In genomic region chr3:65955792-65956477, GRCh38 we compare ENCODE assay signal across 12 cellular contexts.
DNase-seq lines count a peak whose midpoint lies in the region; ATAC-seq, FAIRE-seq and TF ChIP-seq lines count a peak whose summit lies in the region.
"Had no signal": no experiment of that assay in that cellular context is flagged by ENCODE, and none has a peak within 500 bp of the region (broad histone marks: within the 10 kb centered on the region; RNA-seq: fewer than 3 reads in every experiment).

No MANE protein-coding gene starts in this region.

- H3K4me1 Mint-ChIP-seq in MCF 10A (ENCODE audit: insufficient read depth, unreplicated experiment) (peaks cover 6% of the 10 kb centered on the region), astrocyte (ENCODE audit: low read depth, unreplicated experiment) (peaks cover 51% of the 10 kb centered on the region)

- no peak overlapping the region for H2AFZ ChIP-seq in astrocyte (ENCODE audit: low read depth, low read length)

- H3K9me3 ChIP-seq in breast epithelium = no peaks in the 10 kb centered on the region
- no peaks in the 10 kb centered on the region for H3K9me3 ChIP-seq in astrocyte (ENCODE audit: insufficient read depth, low read depth, low read length)
- H3K9me3 ChIP-seq in upper lobe of left lung = no peaks in the 10 kb centered on the region

- POLR2A ChIA-PET in MCF 10A (lab: Yijun Ruan, JAX) = interaction anchor here (0.6 kb wide), 2 partner anchors 15 to 110 kb away, joined by 3 read pairs; no protein-coding TSS in a partner anchor

- peak overlapping the region; percentile 78 for H3K4me2 ChIP-seq in astrocyte (ENCODE audit: low read length)

- TF ChIP-seq EP300 in upper lobe of left lung (IDR thresholded peaks at IDR 0.05) = no peak

- WGBS in upper lobe of left lung, 2 donors = 42 to 61% methylated on average over 10 of the region's 10 CpGs

- peak overlapping the region in 1 of 2 donors; percentile 95 for H3K27ac ChIP-seq in breast epithelium
- peak overlapping the region; percentile 75 for H3K27ac ChIP-seq in astrocyte (ENCODE audit: low read depth, low read length)
- peak overlapping the region; percentile 83 to 88 (median 84) for H3K27ac ChIP-seq in upper lobe of left lung

- H3K4me3 ChIP-seq in breast epithelium (no peak overlapping the region), astrocyte (ENCODE audit: insufficient read depth, low read depth, low read length) (peak overlapping the region; percentile 40), upper lobe of left lung (no peak overlapping the region)

- FAIRE-seq in astrocyte (lab: Jason Lieb, UNC) = peak; percentile 86
- FAIRE-seq: urothelium cell line had no signal

- TF ChIP-seq CTCF in MCF 10A (IDR thresholded peaks at IDR 0.05; ENCODE audit: unreplicated experiment) (no peak), breast epithelium (IDR thresholded peaks at IDR 0.05) (no peak), astrocyte (IDR thresholded peaks at IDR 0.05; ENCODE audit: insufficient read depth, low read depth, low read length) (no peak), upper lobe of left lung (IDR thresholded peaks at IDR 0.05) (no peak)

- TF ChIP-seq POLR2A in breast epithelium (IDR thresholded peaks at IDR 0.05) = no peak
- no peak for TF ChIP-seq POLR2A in upper lobe of left lung (IDR thresholded peaks at IDR 0.05)

- H4K20me1 ChIP-seq in astrocyte (ENCODE audit: insufficient read depth, low read length) = no peaks in the 10 kb centered on the region

- no peaks in the 10 kb centered on the region for H3K27me3 ChIP-seq in breast epithelium
- H3K27me3 ChIP-seq in astrocyte (ENCODE audit: insufficient read depth, low read length) = no peaks in the 10 kb centered on the region
- no peaks in the 10 kb centered on the region for H3K27me3 ChIP-seq in upper lobe of left lung

- H3K9me3 Mint-ChIP-seq in MCF 10A (ENCODE audit: unreplicated experiment) = no peaks in the 10 kb centered on the region
- no peaks in the 10 kb centered on the region for H3K9me3 Mint-ChIP-seq in astrocyte (ENCODE audit: unreplicated experiment)

- ATAC-seq in left colon (peak; percentile 33), upper lobe of left lung (ENCODE audit: low FRiP score in 2 of 2) (no peak), HG03159 (IDR thresholded peaks at IDR 0.05; ENCODE audit: unreplicated experiment) (no peak)
- ATAC-seq: activated naive CD8-positive, alpha-beta T cell treated with anti-CD3 and anti-CD28 coated beads, Interleukin-2, amount 50 U/mL, for 24 hours had no signal

- H3K4me3 Mint-ChIP-seq in MCF 10A (ENCODE audit: unreplicated experiment) (no peak overlapping the region), astrocyte (ENCODE audit: unreplicated experiment) (no peak overlapping the region)
- H3K4me3 Mint-ChIP-seq: activated naive CD8-positive, alpha-beta T cell treated with anti-CD3 and anti-CD28 coated beads, Interleukin-2, amount 50 U/mL, for 24 hours had no signal

- CTCF ChIA-PET in MCF 10A (lab: Yijun Ruan, JAX) = no interaction called here

- peaks cover 10% of the 10 kb centered on the region for H3K79me2 ChIP-seq in astrocyte (ENCODE audit: insufficient read depth, low read length)

- DNase-seq in MCF 10A (ENCODE audit: unreplicated experiment) (peak; percentile 14), breast epithelium (ENCODE audit: low spot score in 2 of 2) (no peak), astrocyte (ENCODE audit: low read depth) (peak; percentile 88), left colon (peak in 1 of 2 donors; percentile 39), upper lobe of left lung (no peak), DMS79 treated with DMSO at 0.1 percent for 48 hours (lab: John Stamatoyannopoulos, UW) (no peak), cerebellum (ENCODE audit: low spot score) (no peak)
- DNase-seq: activated naive CD8-positive, alpha-beta T cell treated with anti-CD3 and anti-CD28 coated beads, Interleukin-2, amount 50 U/mL, for 24 hours; GDM1; NCI-H524 treated with DMSO at 0.1 percent for 48 hours had no signal

- H3K9ac ChIP-seq in astrocyte (ENCODE audit: low read length) = peak overlapping the region; percentile 63

- H3K27me3 Mint-ChIP-seq in MCF 10A (ENCODE audit: insufficient read depth, unreplicated experiment) (no peaks in the 10 kb centered on the region), astrocyte (ENCODE audit: low read depth, unreplicated experiment) (no peaks in the 10 kb centered on the region)

- no peaks in the 10 kb centered on the region for H3K36me3 Mint-ChIP-seq in MCF 10A (ENCODE audit: insufficient read depth, unreplicated experiment)
- H3K36me3 Mint-ChIP-seq in astrocyte (ENCODE audit: low read depth, unreplicated experiment) = no peaks in the 10 kb centered on the region

- H3K4me1 ChIP-seq in breast epithelium (peaks cover 0 to 16% of the 10 kb centered on the region in 2 donors), astrocyte (ENCODE audit: insufficient read depth, low read length) (peaks cover 54% of the 10 kb centered on the region), upper lobe of left lung (peaks cover 34 to 63% (median 45%) of the 10 kb centered on the region in 4 donors)

- intact Hi-C loops in MCF 10A (cut with micrococcal nuclease) (no loop called here), breast epithelium (cut with DNase I; ENCODE audit: low total_unique reads) (no loop called here), left colon (cut with DNase I, micrococcal nuclease) (no loop called here)

- H3K27ac Mint-ChIP-seq in MCF 10A (ENCODE audit: low read depth, unreplicated experiment) (no peak overlapping the region), astrocyte (ENCODE audit: unreplicated experiment) (peak overlapping the region; percentile 24)
- H3K27ac Mint-ChIP-seq: activated naive CD8-positive, alpha-beta T cell treated with anti-CD3 and anti-CD28 coated beads, Interleukin-2, amount 50 U/mL, for 24 hours had no signal

- H3K36me3 ChIP-seq in breast epithelium (no peaks in the 10 kb centered on the region), astrocyte (ENCODE audit: insufficient read depth, low read length) (no peaks in the 10 kb centered on the region), upper lobe of left lung (no peaks in the 10 kb centered on the region)

- BruUV-seq in MCF 10A (replicated peaks; lab: Mats Ljungman, UMichigan) = no TSS peak

Comparison
In these comparisons a context has a peak if more than half of its experiments do, and no peak if none do; other contexts are left out.
1. DNase-seq: peak in MCF 10A (single experiment) and astrocyte (single experiment); none in breast epithelium (0 of 2), upper lobe of left lung (0 of 2), DMS79 treated with DMSO at 0.1 percent for 48 hours (single experiment) and cerebellum (single experiment).